ENCODE assay signal across 7 cellular contexts in genomic region chr6:98215531-98215930, GRCh38.
"Had no signal": no experiment of that assay in that cellular context is flagged by ENCODE, and none has a peak within 500 bp of the region (broad histone marks: within the 10 kb centered on the region; RNA-seq: fewer than 3 reads in every experiment).

No MANE protein-coding gene starts in this region.

- H3K36me3 Mint-ChIP-seq: IgD-negative memory B cell had no signal

- H3K9me3 ChIP-seq: HAP-1 had no signal

- H3K4me1 ChIP-seq: HAP-1 had no signal

- H3K4me1 Mint-ChIP-seq: IgD-negative memory B cell had no signal

- H3K36me3 ChIP-seq: HAP-1 had no signal

- H3K27me3 Mint-ChIP-seq: IgD-negative memory B cell had no signal

- DNase-seq: GM23248, GOT3, H7, HFFc6 had no signal

- H3K27ac Mint-ChIP-seq: HFFc6, IgD-negative memory B cell had no signal

- H3K4me3 ChIP-seq: GM23248, HAP-1 had no signal

- H3K4me3 Mint-ChIP-seq: HFFc6, IgD-negative memory B cell had no signal

- H3K27ac ChIP-seq: GM23248, HL-60 had no signal
